In the genomic region with DNA sequence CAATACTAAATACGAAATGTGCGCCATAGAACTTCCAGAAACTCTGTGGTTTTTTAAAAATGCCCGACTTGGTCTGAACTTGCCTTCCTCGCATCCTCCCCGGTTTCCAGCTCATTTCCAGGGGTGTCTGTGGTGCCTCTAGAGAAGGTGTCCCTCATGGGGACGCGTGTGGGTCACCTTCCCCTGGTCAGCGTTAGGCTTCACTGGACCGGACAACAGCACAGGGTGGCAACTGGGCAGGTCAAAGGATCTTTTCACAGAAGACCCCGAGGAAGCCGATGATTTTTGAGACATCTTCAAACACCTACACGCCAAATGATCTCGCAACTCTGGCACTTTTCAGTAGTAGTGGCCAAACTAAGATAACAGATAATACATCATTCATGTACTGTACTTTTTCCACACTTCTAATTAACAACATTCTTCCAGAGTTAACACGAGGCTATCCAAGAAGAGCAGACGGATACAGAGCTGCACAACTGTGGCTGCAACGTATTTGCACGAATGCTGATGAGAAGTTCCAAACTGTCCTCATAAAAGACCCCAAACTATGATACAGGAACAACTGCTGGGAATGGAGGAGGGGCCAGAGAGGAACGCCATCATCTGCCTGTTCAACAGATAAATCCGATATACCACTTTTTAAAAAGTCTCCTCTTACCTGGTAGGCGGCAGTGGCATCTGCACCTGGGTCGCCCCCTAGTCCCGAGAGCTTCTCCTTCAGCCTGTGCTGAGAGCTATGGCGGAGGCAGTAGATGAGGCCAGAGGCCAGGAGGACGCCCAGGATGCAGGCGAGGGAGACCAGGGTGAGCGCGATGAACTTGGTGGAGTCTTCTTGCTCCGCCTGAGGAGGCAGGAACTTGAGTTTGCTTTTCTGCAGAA, we compare ENCODE assay signal across 18 cellular contexts.
DNase-seq lines count a peak whose midpoint lies in the region; ATAC-seq and TF ChIP-seq lines count a peak whose summit lies in the region.
"Had no signal": no experiment of that assay in that cellular context is flagged by ENCODE, and none has a peak within 500 bp of the region (broad histone marks: within the 10 kb centered on the region; RNA-seq: fewer than 3 reads in every experiment).

No MANE protein-coding gene starts in this region.

- H3K27me3 Mint-ChIP-seq in activated T-cell treated with anti-CD3 and anti-CD28 coated beads, Interleukin-2, amount 50 U/mL, for 24 hours = peaks cover 84% of the 10 kb centered on the region
- peaks cover 82% of the 10 kb centered on the region for H3K27me3 Mint-ChIP-seq in type B pancreatic cell

- no peaks in the 10 kb centered on the region for H3K36me3 ChIP-seq in neural cell (ENCODE audit: insufficient read depth, low read length)

- no peak for ATAC-seq in HG03196 (IDR thresholded peaks at IDR 0.05; ENCODE audit: unreplicated experiment)
- ATAC-seq: K562 had no signal

- H3K4me2 ChIP-seq in neural cell (ENCODE audit: low read length) = peak overlapping the region; percentile 87

- TF ChIP-seq CTCF in coronary artery (IDR thresholded peaks at IDR 0.05) = no peak
- TF ChIP-seq CTCF in neural cell (IDR thresholded peaks at IDR 0.05; ENCODE audit: poor library complexity, severe bottlenecking) = no peak
- TF ChIP-seq CTCF in type B pancreatic cell (conservative IDR thresholded peaks at IDR 0.05) = no peak

- H3F3A ChIP-seq in neural cell (ENCODE audit: insufficient read depth, low read length, poor library complexity, severe bottlenecking) = peaks cover 8% of the 10 kb centered on the region

- H3K27ac ChIP-seq in coronary artery (no peak overlapping the region), neural cell (ENCODE audit: low read length) (peak overlapping the region; percentile 99)

- no peak overlapping the region for H3K27ac Mint-ChIP-seq in activated T-cell treated with anti-CD3 and anti-CD28 coated beads, Interleukin-2, amount 50 U/mL, for 24 hours
- no peak overlapping the region for H3K27ac Mint-ChIP-seq in type B pancreatic cell
- H3K27ac Mint-ChIP-seq: CD4-positive, CD25-positive, alpha-beta regulatory T cell had no signal

- H3K4me3 ChIP-seq in coronary artery (no peak overlapping the region), neural cell (ENCODE audit: low read length) (peak overlapping the region; percentile 98)
- H3K4me3 ChIP-seq: K562 had no signal

- no peak for TF ChIP-seq RAD21 in neural cell (conservative IDR thresholded peaks at IDR 0.05)

- H2AFZ ChIP-seq in neural cell (ENCODE audit: low read depth, low read length) = no peak overlapping the region

- peak; percentile 27 for DNase-seq in activated T-cell treated with anti-CD3 and anti-CD28 coated beads, Interleukin-2, amount 50 U/mL, for 24 hours
- no peak for DNase-seq in activated T-cell treated with anti-CD3 and anti-CD28 coated beads, Interleukin-2, amount 50 U/mL, for 48 hours
- DNase-seq in coronary artery (ENCODE audit: low spot score) (peak; percentile 68), type B pancreatic cell (ENCODE audit: extremely low spot score, unreplicated experiment) (peak; percentile 51), NCI-H2196 treated with DMSO at 0.1 percent for 48 hours (lab: John Stamatoyannopoulos, UW; ENCODE audit: unreplicated experiment) (no peak), SIG-M5 treated with dmso at 0.1 percent for 504 hours (lab: John Stamatoyannopoulos, UW; ENCODE audit: unreplicated experiment) (no peak)
- DNase-seq: AML-193; CD4-positive, CD25-positive, alpha-beta regulatory T cell; NCI-H1436 treated with DMSO at 0.1 percent for 48 hours; NCI-H2107; NCI-H345; NCI-H526 treated with DMSO at 0.1 percent for 48 hours; NK-92 treated with Interleukin-12 subunit alpha and Interleukin-12 subunit beta, amount 100 ng/mL, for 24 hours; OCI-M1; RPMI8226 had no signal

- no peaks in the 10 kb centered on the region for H3K9me3 ChIP-seq in neural cell (ENCODE audit: low read length)

- H3K9ac ChIP-seq in neural cell (ENCODE audit: low read length) = peak overlapping the region; percentile 99

- no peaks in the 10 kb centered on the region for H3K36me3 Mint-ChIP-seq in activated T-cell treated with anti-CD3 and anti-CD28 coated beads, Interleukin-2, amount 50 U/mL, for 24 hours (ENCODE audit: low read depth)
- H3K36me3 Mint-ChIP-seq in type B pancreatic cell = no peaks in the 10 kb centered on the region
- H3K36me3 Mint-ChIP-seq: CD4-positive, CD25-positive, alpha-beta regulatory T cell had no signal

- H3K79me2 ChIP-seq in neural cell (replicated peaks; ENCODE audit: insufficient read depth, low read length) = peaks cover 93% of the 10 kb centered on the region

- peaks cover 17% of the 10 kb centered on the region for H4K20me1 ChIP-seq in neural cell (ENCODE audit: insufficient read depth)

- H3K9me3 Mint-ChIP-seq in activated T-cell treated with anti-CD3 and anti-CD28 coated beads, Interleukin-2, amount 50 U/mL, for 24 hours = no peaks in the 10 kb centered on the region
- H3K9me3 Mint-ChIP-seq in type B pancreatic cell = no peaks in the 10 kb centered on the region

- no peak for TF ChIP-seq EP300 in neural cell (conservative IDR thresholded peaks at IDR 0.05; ENCODE audit: poor library complexity, severe bottlenecking)

- H3K27me3 ChIP-seq in neural cell (ENCODE audit: insufficient read depth, low read depth, low read length) = no peaks in the 10 kb centered on the region

- H3K4me1 Mint-ChIP-seq in activated T-cell treated with anti-CD3 and anti-CD28 coated beads, Interleukin-2, amount 50 U/mL, for 24 hours (ENCODE audit: low read depth) = peaks cover 19% of the 10 kb centered on the region
- peaks cover 18% of the 10 kb centered on the region for H3K4me1 Mint-ChIP-seq in type B pancreatic cell (ENCODE audit: unreplicated experiment)

- no peak overlapping the region for H3K4me3 Mint-ChIP-seq in activated T-cell treated with anti-CD3 and anti-CD28 coated beads, Interleukin-2, amount 50 U/mL, for 24 hours
- H3K4me3 Mint-ChIP-seq in type B pancreatic cell = peak overlapping the region; percentile 20

- H3K9me2 ChIP-seq in neural cell (ENCODE audit: insufficient read depth, low read length) = no peaks in the 10 kb centered on the region

TF ChIP-seq in neural cell, 6 proteins besides CTCF, POLR2A, EP300 and RAD21:
- no peak for TF ChIP-seq TAF1 (IDR thresholded peaks at IDR 0.05; ENCODE audit: low read depth)
- TF ChIP-seq MXI1 (conservative IDR thresholded peaks at IDR 0.05; ENCODE audit: poor library complexity, severe bottlenecking) = no peak
- no peak for TF ChIP-seq SMC3 (conservative IDR thresholded peaks at IDR 0.05; ENCODE audit: poor library complexity)
- no peak for TF ChIP-seq POLR2AphosphoS5 (IDR thresholded peaks at IDR 0.05)
- TF ChIP-seq EZH2 (IDR thresholded peaks at IDR 0.05; ENCODE audit: borderline replicate concordance, insufficient read depth, low read length, poor library complexity, severe bottlenecking) = no peak
- TF ChIP-seq, protein P1, sequence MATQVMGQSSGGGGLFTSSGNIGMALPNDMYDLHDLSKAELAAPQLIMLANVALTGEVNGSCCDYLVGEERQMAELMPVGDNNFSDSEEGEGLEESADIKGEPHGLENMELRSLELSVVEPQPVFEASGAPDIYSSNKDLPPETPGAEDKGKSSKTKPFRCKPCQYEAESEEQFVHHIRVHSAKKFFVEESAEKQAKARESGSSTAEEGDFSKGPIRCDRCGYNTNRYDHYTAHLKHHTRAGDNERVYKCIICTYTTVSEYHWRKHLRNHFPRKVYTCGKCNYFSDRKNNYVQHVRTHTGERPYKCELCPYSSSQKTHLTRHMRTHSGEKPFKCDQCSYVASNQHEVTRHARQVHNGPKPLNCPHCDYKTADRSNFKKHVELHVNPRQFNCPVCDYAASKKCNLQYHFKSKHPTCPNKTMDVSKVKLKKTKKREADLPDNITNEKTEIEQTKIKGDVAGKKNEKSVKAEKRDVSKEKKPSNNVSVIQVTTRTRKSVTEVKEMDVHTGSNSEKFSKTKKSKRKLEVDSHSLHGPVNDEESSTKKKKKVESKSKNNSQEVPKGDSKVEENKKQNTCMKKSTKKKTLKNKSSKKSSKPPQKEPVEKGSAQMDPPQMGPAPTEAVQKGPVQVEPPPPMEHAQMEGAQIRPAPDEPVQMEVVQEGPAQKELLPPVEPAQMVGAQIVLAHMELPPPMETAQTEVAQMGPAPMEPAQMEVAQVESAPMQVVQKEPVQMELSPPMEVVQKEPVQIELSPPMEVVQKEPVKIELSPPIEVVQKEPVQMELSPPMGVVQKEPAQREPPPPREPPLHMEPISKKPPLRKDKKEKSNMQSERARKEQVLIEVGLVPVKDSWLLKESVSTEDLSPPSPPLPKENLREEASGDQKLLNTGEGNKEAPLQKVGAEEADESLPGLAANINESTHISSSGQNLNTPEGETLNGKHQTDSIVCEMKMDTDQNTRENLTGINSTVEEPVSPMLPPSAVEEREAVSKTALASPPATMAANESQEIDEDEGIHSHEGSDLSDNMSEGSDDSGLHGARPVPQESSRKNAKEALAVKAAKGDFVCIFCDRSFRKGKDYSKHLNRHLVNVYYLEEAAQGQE (IDR thresholded peaks at IDR 0.05; ENCODE audit: borderline replicate concordance) = no peak

Comparison
In these comparisons a context has a peak if more than half of its experiments do, and no peak if none do; other contexts are left out.
1. DNase-seq: peak in activated T-cell treated with anti-CD3 and anti-CD28 coated beads, Interleukin-2, amount 50 U/mL, for 24 hours (single experiment), coronary artery (single experiment) and type B pancreatic cell (single experiment); none in activated T-cell treated with anti-CD3 and anti-CD28 coated beads, Interleukin-2, amount 50 U/mL, for 48 hours (0 of 2), NCI-H2196 treated with DMSO at 0.1 percent for 48 hours (single experiment) and SIG-M5 treated with dmso at 0.1 percent for 504 hours (single experiment).